ENCODE assay signal across 1 cellular context in the genomic region with DNA sequence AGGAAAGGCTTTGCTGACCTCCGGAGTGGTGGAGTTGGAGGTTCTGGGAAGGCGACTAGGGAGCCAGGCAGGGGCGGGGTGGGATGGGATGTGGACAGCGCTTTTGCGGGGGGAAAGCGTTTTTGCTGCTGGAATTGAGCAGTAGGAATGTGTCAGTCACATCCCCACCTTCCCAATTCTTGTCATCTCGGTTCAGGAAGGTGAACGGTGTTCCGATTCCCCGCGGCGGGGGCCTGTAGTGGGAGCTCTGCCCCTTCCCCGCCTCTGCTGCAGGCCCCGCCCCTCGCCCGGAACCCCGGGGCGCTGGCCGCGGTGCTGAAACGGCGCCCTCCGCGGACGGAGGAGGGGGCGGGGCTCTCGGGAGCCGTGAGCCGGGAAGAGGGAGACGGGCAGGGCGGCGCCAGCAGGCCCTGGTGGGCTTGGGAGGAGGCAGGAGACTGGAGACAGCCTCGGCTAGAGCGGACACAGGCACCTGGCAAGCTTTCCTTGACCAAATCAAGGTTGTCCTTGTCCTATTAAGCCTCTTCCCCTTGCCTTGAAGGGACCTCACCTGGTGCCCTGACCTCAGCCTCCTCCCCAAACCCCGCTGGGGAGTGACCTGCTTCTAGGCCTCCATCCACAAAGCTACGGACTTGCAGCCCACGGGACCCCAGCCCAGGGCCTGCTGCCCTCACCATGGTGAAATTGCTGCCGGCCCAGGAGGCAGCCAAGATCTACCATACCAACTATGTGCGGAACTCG.
TF ChIP-seq lines count a peak whose summit lies in the region.

TSS of gene LHFPL5 (plus strand) at position 357 of the 741 bp plus-strand sequence. CDS start at position 676, 319 bp downstream.

TF ChIP-seq in HepG2, 621 proteins besides CTCF, POLR2A, EP300 and RAD21 (continued from another document and continues in another):
- TF ChIP-seq, protein P1, sequence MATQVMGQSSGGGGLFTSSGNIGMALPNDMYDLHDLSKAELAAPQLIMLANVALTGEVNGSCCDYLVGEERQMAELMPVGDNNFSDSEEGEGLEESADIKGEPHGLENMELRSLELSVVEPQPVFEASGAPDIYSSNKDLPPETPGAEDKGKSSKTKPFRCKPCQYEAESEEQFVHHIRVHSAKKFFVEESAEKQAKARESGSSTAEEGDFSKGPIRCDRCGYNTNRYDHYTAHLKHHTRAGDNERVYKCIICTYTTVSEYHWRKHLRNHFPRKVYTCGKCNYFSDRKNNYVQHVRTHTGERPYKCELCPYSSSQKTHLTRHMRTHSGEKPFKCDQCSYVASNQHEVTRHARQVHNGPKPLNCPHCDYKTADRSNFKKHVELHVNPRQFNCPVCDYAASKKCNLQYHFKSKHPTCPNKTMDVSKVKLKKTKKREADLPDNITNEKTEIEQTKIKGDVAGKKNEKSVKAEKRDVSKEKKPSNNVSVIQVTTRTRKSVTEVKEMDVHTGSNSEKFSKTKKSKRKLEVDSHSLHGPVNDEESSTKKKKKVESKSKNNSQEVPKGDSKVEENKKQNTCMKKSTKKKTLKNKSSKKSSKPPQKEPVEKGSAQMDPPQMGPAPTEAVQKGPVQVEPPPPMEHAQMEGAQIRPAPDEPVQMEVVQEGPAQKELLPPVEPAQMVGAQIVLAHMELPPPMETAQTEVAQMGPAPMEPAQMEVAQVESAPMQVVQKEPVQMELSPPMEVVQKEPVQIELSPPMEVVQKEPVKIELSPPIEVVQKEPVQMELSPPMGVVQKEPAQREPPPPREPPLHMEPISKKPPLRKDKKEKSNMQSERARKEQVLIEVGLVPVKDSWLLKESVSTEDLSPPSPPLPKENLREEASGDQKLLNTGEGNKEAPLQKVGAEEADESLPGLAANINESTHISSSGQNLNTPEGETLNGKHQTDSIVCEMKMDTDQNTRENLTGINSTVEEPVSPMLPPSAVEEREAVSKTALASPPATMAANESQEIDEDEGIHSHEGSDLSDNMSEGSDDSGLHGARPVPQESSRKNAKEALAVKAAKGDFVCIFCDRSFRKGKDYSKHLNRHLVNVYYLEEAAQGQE (IDR thresholded peaks at IDR 0.05; ENCODE audit: borderline replicate concordance in 1 of 2, low read depth in 1 of 2, low read length in 2 of 2): peak in 1 of 2 experiments; percentile 99
- TF ChIP-seq LCORL (IDR thresholded peaks at IDR 0.05) (no peak), LCORL (CRISPR knock-in tag; IDR thresholded peaks at IDR 0.05) (peak; percentile 91), E2F2 (CRISPR knock-in tag; IDR thresholded peaks at IDR 0.05; ENCODE audit: borderline replicate concordance) (peak; percentile 78; the same call in 1 of the 2 replicates), ZNF629 (CRISPR knock-in tag; conservative IDR thresholded peaks at IDR 0.05) (peak; percentile 32; the same call in 1 of the 2 replicates), ZNF703 (CRISPR knock-in tag; IDR thresholded peaks at IDR 0.05; ENCODE audit: borderline replicate concordance) (no peak), SUZ12 (IDR thresholded peaks at IDR 0.05; ENCODE audit: low read depth, low read length) (no peak), KLF15 (CRISPR knock-in tag; IDR thresholded peaks at IDR 0.05; ENCODE audit: borderline replicate concordance) (peak; percentile 98), ZSCAN30 (CRISPR knock-in tag; IDR thresholded peaks at IDR 0.05) (peak; percentile 95; the same call in 1 of the 2 replicates), ZBTB3 (CRISPR knock-in tag; IDR thresholded peaks at IDR 0.05; ENCODE audit: borderline replicate concordance, low read depth) (no peak; the same call in 1 of the 2 replicates), ZFP90 (CRISPR knock-in tag; IDR thresholded peaks at IDR 0.05; ENCODE audit: borderline replicate concordance) (peak; percentile 99), TCF7 (IDR thresholded peaks at IDR 0.05; ENCODE audit: low read depth) (no peak), ZNF891 (CRISPR knock-in tag; IDR thresholded peaks at IDR 0.05) (peak; percentile 100), NFRKB (IDR thresholded peaks at IDR 0.05) (no peak), HNRNPLL (IDR thresholded peaks at IDR 0.05; ENCODE audit: low read depth, low read length, poor library complexity, severe bottlenecking) (peak; percentile 57), U2AF1 (optimal IDR thresholded peaks at IDR 0.05; ENCODE audit: low read depth, low read length) (no peak), SSRP1 (CRISPR knock-in tag; IDR thresholded peaks at IDR 0.05) (no peak), ZC3H4 (CRISPR knock-in tag; IDR thresholded peaks at IDR 0.05; ENCODE audit: borderline replicate concordance) (no peak), ESRRA (CRISPR knock-in tag; IDR thresholded peaks at IDR 0.05; ENCODE audit: low read depth) (peak; percentile 65; the same call in 1 of the 2 replicates), RFX3 (CRISPR knock-in tag; IDR thresholded peaks at IDR 0.05) (peak; percentile 57; the same call in 1 of the 2 replicates), ZNF678 (CRISPR knock-in tag; IDR thresholded peaks at IDR 0.05) (peak; percentile 94; the same call in 1 of the 2 replicates), NFE2L2 (IDR thresholded peaks at IDR 0.05; ENCODE audit: low read length) (no peak), ZNF430 (CRISPR knock-in tag; IDR thresholded peaks at IDR 0.05) (peak; percentile 99), RERE (CRISPR knock-in tag; IDR thresholded peaks at IDR 0.05; ENCODE audit: low read depth) (0 out of 2 replicates have a peak, but pooled peaks have one; percentile 63), NFAT5 (CRISPR knock-in tag; IDR thresholded peaks at IDR 0.05) (peak; percentile 97), ZNF776 (CRISPR knock-in tag; IDR thresholded peaks at IDR 0.05) (peak; percentile 94; the same call in 1 of the 2 replicates), ATF7 (IDR thresholded peaks at IDR 0.05) (no peak), ATF7 (CRISPR knock-in tag; IDR thresholded peaks at IDR 0.05) (peak; percentile 37; the same call in 1 of the 2 replicates), NRL (CRISPR knock-in tag; IDR thresholded peaks at IDR 0.05; ENCODE audit: borderline replicate concordance) (peak; percentile 93)
- TF ChIP-seq, protein P2, sequence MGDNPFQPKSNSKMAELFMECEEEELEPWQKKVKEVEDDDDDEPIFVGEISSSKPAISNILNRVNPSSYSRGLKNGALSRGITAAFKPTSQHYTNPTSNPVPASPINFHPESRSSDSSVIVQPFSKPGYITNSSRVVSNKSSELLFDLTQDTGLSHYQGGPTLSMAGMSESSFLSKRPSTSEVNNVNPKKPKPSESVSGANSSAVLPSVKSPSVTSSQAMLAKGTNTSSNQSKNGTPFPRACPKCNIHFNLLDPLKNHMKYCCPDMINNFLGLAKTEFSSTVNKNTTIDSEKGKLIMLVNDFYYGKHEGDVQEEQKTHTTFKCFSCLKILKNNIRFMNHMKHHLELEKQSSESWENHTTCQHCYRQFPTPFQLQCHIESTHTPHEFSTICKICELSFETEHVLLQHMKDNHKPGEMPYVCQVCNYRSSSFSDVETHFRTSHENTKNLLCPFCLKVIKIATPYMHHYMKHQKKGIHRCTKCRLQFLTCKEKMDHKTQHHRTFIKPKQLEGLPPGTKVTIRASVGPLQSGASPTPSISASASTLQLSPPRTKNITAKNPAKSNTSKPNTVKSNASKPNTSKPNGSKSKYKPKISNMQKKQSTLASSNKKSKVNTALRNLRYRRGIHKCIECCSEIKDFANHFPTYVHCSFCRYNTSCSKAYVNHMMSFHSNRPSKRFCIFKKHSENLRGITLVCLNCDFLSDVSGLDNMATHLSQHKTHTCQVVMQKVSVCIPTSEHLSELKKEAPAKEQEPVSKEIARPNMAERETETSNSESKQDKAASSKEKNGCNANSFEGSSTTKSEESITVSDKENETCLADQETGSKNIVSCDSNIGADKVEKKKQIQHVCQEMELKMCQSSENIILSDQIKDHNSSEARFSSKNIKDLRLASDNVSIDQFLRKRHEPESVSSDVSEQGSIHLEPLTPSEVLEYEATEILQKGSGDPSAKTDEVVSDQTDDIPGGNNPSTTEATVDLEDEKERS (CRISPR knock-in tag; IDR thresholded peaks at IDR 0.05): peak; percentile 65; the same call in 1 of the 2 replicates
- TF ChIP-seq, protein P3, sequence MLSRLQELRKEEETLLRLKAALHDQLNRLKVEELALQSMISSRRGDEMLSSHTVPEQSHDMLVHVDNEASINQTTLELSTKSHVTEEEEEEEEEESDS (CRISPR knock-in tag; IDR thresholded peaks at IDR 0.05; ENCODE audit: borderline replicate concordance): peak; percentile 98
- TF ChIP-seq, protein P4, sequence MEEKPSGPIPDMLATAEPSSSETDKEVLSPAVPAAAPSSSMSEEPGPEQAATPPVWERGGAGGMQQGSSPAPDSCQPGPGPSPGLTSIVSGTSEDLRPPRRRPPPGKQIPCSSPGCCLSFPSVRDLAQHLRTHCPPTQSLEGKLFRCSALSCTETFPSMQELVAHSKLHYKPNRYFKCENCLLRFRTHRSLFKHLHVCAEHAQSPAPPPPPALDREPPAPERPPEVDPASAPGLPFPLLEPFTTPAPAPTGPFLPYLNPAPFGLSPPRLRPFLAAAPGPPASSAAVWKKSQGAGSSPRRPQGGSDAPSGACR (CRISPR knock-in tag; IDR thresholded peaks at IDR 0.05): peak; percentile 99
- TF ChIP-seq, protein P5, sequence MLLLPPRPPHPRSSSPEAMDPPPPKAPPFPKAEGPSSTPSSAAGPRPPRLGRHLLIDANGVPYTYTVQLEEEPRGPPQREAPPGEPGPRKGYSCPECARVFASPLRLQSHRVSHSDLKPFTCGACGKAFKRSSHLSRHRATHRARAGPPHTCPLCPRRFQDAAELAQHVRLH (CRISPR knock-in tag; IDR thresholded peaks at IDR 0.05; ENCODE audit: borderline replicate concordance, low read depth): peak; percentile 100
